In genomic region chr9:93950619-93951601, GRCh38 we compare ENCODE assay signal across 8 cellular contexts. TPM values are rescaled to one million over a fixed set of nuclear protein-coding genes. Genes with fewer than 3 reads are reported as not detected.
DNase-seq lines count a peak whose midpoint lies in the region; ATAC-seq lines count a peak whose summit lies in the region.

No MANE protein-coding gene starts in this region.

- H3K27ac Mint-ChIP-seq in activated T-cell treated with anti-CD3 and anti-CD28 coated beads, Interleukin-2, amount 50 U/mL, for 24 hours, result no peak overlapping the region
- H3K27ac Mint-ChIP-seq in central memory CD8-positive, alpha-beta T cell (ENCODE audit: low read depth), result no peak overlapping the region

- no peak overlapping the region for H4K8ac ChIP-seq in mesendoderm (ENCODE audit: low read depth, low read length)

- peak overlapping the region; percentile 71 for H3K4me3 Mint-ChIP-seq in activated T-cell treated with anti-CD3 and anti-CD28 coated beads, Interleukin-2, amount 50 U/mL, for 24 hours
- H3K4me3 Mint-ChIP-seq in central memory CD8-positive, alpha-beta T cell, result peak overlapping the region; percentile 51

- H3K56ac ChIP-seq in mesendoderm (ENCODE audit: low read length), result peak overlapping the region; percentile 75

- H3K4me1 ChIP-seq in mesendoderm (ENCODE audit: control insufficient read depth, low read depth, low read length), result peaks cover 18% of the 10 kb centered on the region

- H2BK5ac ChIP-seq in mesendoderm (ENCODE audit: low read length), result peak overlapping the region; percentile 35

- H3K4me3 ChIP-seq in mesendoderm (ENCODE audit: low read length), result no peak overlapping the region

- H3K4me1 Mint-ChIP-seq in activated T-cell treated with anti-CD3 and anti-CD28 coated beads, Interleukin-2, amount 50 U/mL, for 24 hours (ENCODE audit: low read depth), result peaks cover 50% of the 10 kb centered on the region
- peaks cover 42% of the 10 kb centered on the region for H3K4me1 Mint-ChIP-seq in central memory CD8-positive, alpha-beta T cell

- no peak for ATAC-seq in central memory CD8-positive, alpha-beta T cell (replicated peaks; ENCODE audit: extremely low read depth, poor library complexity, severe bottlenecking)
- ATAC-seq in GM19035 (IDR thresholded peaks at IDR 0.05; ENCODE audit: unreplicated experiment) (no peak), HG03045 (IDR thresholded peaks at IDR 0.05; ENCODE audit: unreplicated experiment) (no peak)

- WGBS in mesendoderm (ENCODE audit: extremely low coverage, insufficient coverage, low lambda C conversion rate), result no CpG with 5 or more reads among the region's 47 CpGs

- DNase-seq in activated T-cell treated with anti-CD3 and anti-CD28 coated beads, Interleukin-2, amount 50 U/mL, for 24 hours, result peak; percentile 49
- no peak for DNase-seq in activated T-cell treated with anti-CD3 and anti-CD28 coated beads, Interleukin-2, amount 50 U/mL, for 1 hour
- no peak for DNase-seq in central memory CD8-positive, alpha-beta T cell (ENCODE audit: low spot score in 2 of 2)
- DNase-seq in mesendoderm, result peak; percentile 76
- DNase-seq in ureter (ENCODE audit: low spot score), result peak; percentile 57
- no peak for DNase-seq in H4 (ENCODE audit: low spot score)

- H3K79me2 ChIP-seq in mesendoderm (ENCODE audit: control insufficient read depth, insufficient read depth, low read length), result no peaks in the 10 kb centered on the region

- H3K9me3 Mint-ChIP-seq in activated T-cell treated with anti-CD3 and anti-CD28 coated beads, Interleukin-2, amount 50 U/mL, for 24 hours, result no peaks in the 10 kb centered on the region
- no peaks in the 10 kb centered on the region for H3K9me3 Mint-ChIP-seq in central memory CD8-positive, alpha-beta T cell

- no peak overlapping the region for H3K23ac ChIP-seq in mesendoderm (ENCODE audit: low read length)

- H3K4ac ChIP-seq in mesendoderm (ENCODE audit: low read depth, low read length), result no peak overlapping the region

- no peaks in the 10 kb centered on the region for H3K79me1 ChIP-seq in mesendoderm (ENCODE audit: low read length)

- H4K5ac ChIP-seq in mesendoderm (ENCODE audit: low read length), result no peak overlapping the region

- no peak overlapping the region for H3K27ac ChIP-seq in mesendoderm (ENCODE audit: low read depth, low read length)

- H3K27me3 Mint-ChIP-seq in activated T-cell treated with anti-CD3 and anti-CD28 coated beads, Interleukin-2, amount 50 U/mL, for 24 hours, result peaks cover 86% of the 10 kb centered on the region
- H3K27me3 Mint-ChIP-seq in central memory CD8-positive, alpha-beta T cell, result peaks cover 93% of the 10 kb centered on the region

- H3K36me3 Mint-ChIP-seq in activated T-cell treated with anti-CD3 and anti-CD28 coated beads, Interleukin-2, amount 50 U/mL, for 24 hours (ENCODE audit: low read depth), result no peaks in the 10 kb centered on the region
- peaks cover 5% of the 10 kb centered on the region for H3K36me3 Mint-ChIP-seq in central memory CD8-positive, alpha-beta T cell (ENCODE audit: insufficient read depth)

- H2BK120ac ChIP-seq in mesendoderm (ENCODE audit: low read depth, low read length), result no peak overlapping the region

- peak overlapping the region; percentile 22 for H3K18ac ChIP-seq in mesendoderm (ENCODE audit: low read length)

- H3K9ac ChIP-seq in mesendoderm (ENCODE audit: low read length), result peak overlapping the region; percentile 23

- H3K36me3 ChIP-seq in mesendoderm (ENCODE audit: control insufficient read depth, insufficient read depth, low read length), result no peaks in the 10 kb centered on the region

- H2AK5ac ChIP-seq in mesendoderm (ENCODE audit: low read length), result no peak overlapping the region

- peak overlapping the region; percentile 46 for H3K4me2 ChIP-seq in mesendoderm (ENCODE audit: low read length)

- H3K27me3 ChIP-seq in mesendoderm (ENCODE audit: insufficient read depth, low read length, poor library complexity), result peaks cover 51% of the 10 kb centered on the region

- no peak overlapping the region for H2BK15ac ChIP-seq in mesendoderm (replicated peaks; ENCODE audit: low read depth)

RNA-seq across cellular contexts. Expression of gene BARX1, which starts 4.2 kb away (rescaled TPM):
- 4.1 TPM for polyA plus RNA-seq in mesendoderm (2013, experiment 1 of 2)
- polyA plus RNA-seq in mesendoderm (2013, experiment 2 of 2), result 3.7 TPM
- not detected for total RNA-seq in ureter
- total RNA-seq in H4 (2014; rRNA removed; shearing (Covaris generic)), result not detected in 2 replicates

Comparison
In these comparisons a context has a peak if more than half of its experiments do, and no peak if none do; other contexts are left out.
1. DNase-seq: peak in activated T-cell treated with anti-CD3 and anti-CD28 coated beads, Interleukin-2, amount 50 U/mL, for 24 hours (single experiment), mesendoderm (single experiment) and ureter (single experiment); none in activated T-cell treated with anti-CD3 and anti-CD28 coated beads, Interleukin-2, amount 50 U/mL, for 1 hour (single experiment), central memory CD8-positive, alpha-beta T cell (0 of 2) and H4 (single experiment).